20 cellular contexts compared by ENCODE assay signal in genomic region chr9:135958485-135958884, GRCh38. TPM values are rescaled to one million over a fixed set of nuclear protein-coding genes. Genes with fewer than 3 reads are reported as not detected.
DNase-seq lines count a peak whose midpoint lies in the region; ATAC-seq and TF ChIP-seq lines count a peak whose summit lies in the region.
"Had no signal": no experiment of that assay in that cellular context is flagged by ENCODE, and none has a peak within 500 bp of the region (broad histone marks: within the 10 kb centered on the region; RNA-seq: fewer than 3 reads in every experiment).

No MANE protein-coding gene starts in this region.

- POLR2A ChIA-PET in CD4-positive, alpha-beta T cell (lab: Charles Lee) = interaction anchor here (0.5 kb wide), 1 partner anchor 768 kb away, joined by 4 read pairs; no protein-coding TSS in a partner anchor

- H3K27ac ChIP-seq in CD4-positive, alpha-beta T cell (ENCODE audit: low read depth, low read length) = no peak overlapping the region
- no peak overlapping the region for H3K27ac ChIP-seq in trophoblast cell (ENCODE audit: low read depth, low read length)
- H3K27ac ChIP-seq in testis = no peak overlapping the region
- H3K27ac ChIP-seq: ascending aorta, GM23248, lower lobe of right lung, pancreas had no signal

- H2AK5ac ChIP-seq in trophoblast cell (ENCODE audit: low read length) = no peak overlapping the region

- H3K27ac Mint-ChIP-seq in CD4-positive, alpha-beta T cell = peak overlapping the region; percentile 33
- peak overlapping the region in 1 of 3 donors; percentile 51 for H3K27ac Mint-ChIP-seq in IgD-negative memory B cell
- no peak overlapping the region for H3K27ac Mint-ChIP-seq in activated T-helper 2 cell treated with anti-CD3 and anti-CD28 coated beads, Interferon-gamma antibody, Interleukin-2, Interleukin-4, amounts not matched to agents 10 μg/mL and 5 μg/mL and 100 μg/mL, durations not matched to agents 14 hours and 24 hours and 36 hours
- H3K27ac Mint-ChIP-seq: activated CD4-positive, alpha-beta T cell treated with anti-CD3 and anti-CD28 coated beads for 36 hours had no signal

- no peaks in the 10 kb centered on the region for H3K27me3 Mint-ChIP-seq in CD4-positive, alpha-beta T cell
- no peaks in the 10 kb centered on the region for H3K27me3 Mint-ChIP-seq in IgD-negative memory B cell
- no peaks in the 10 kb centered on the region for H3K27me3 Mint-ChIP-seq in activated T-helper 2 cell treated with anti-CD3 and anti-CD28 coated beads, Interferon-gamma antibody, Interleukin-2, Interleukin-4, amounts not matched to agents 10 μg/mL and 5 μg/mL and 100 μg/mL, durations not matched to agents 14 hours and 24 hours and 36 hours (ENCODE audit: low read depth)
- H3K27me3 Mint-ChIP-seq: activated CD4-positive, alpha-beta T cell treated with anti-CD3 and anti-CD28 coated beads for 36 hours had no signal

- no peak for TF ChIP-seq CTCF in CD4-positive, alpha-beta T cell (IDR thresholded peaks at IDR 0.05)
- no peak for TF ChIP-seq CTCF in testis (IDR thresholded peaks at IDR 0.05)

- H3K36me3 ChIP-seq in trophoblast cell (ENCODE audit: control insufficient read depth in 1 of 2, insufficient read depth in 2 of 2, low read length in 2 of 2) = peaks cover 11 to 12% of the 10 kb centered on the region in 2 experiments
- no peaks in the 10 kb centered on the region for H3K36me3 ChIP-seq in testis (ENCODE audit: low read depth, missing control alignments)
- H3K36me3 ChIP-seq: pancreas had no signal

- peaks cover 10% of the 10 kb centered on the region for H3K79me2 ChIP-seq in trophoblast cell (ENCODE audit: control insufficient read depth, insufficient read depth, low read length, poor library complexity)

- peaks cover 6% of the 10 kb centered on the region for H3K79me1 ChIP-seq in trophoblast cell (ENCODE audit: low read length)

- no peak overlapping the region for H3K9ac ChIP-seq in trophoblast cell (ENCODE audit: low read length)
- H3K9ac ChIP-seq: GM23248 had no signal

- no CpG with 5 or more reads among the region's 12 CpGs for WGBS in trophoblast cell (ENCODE audit: extremely low coverage, insufficient coverage, insufficient read length)
- WGBS in testis, 2 donors = 80 to 85% methylated on average over 12 of the region's 12 CpGs

- peaks cover 16% of the 10 kb centered on the region for H3K36me3 Mint-ChIP-seq in CD4-positive, alpha-beta T cell (ENCODE audit: low read depth)
- no peaks in the 10 kb centered on the region for H3K36me3 Mint-ChIP-seq in IgD-negative memory B cell
- H3K36me3 Mint-ChIP-seq in activated T-helper 2 cell treated with anti-CD3 and anti-CD28 coated beads, Interferon-gamma antibody, Interleukin-2, Interleukin-4, amounts not matched to agents 10 μg/mL and 5 μg/mL and 100 μg/mL, durations not matched to agents 14 hours and 24 hours and 36 hours (ENCODE audit: low read depth) = peaks cover 8% of the 10 kb centered on the region

- no peak overlapping the region for H2BK5ac ChIP-seq in trophoblast cell (ENCODE audit: low read depth, low read length, poor library complexity)

- no peak overlapping the region for H3K14ac ChIP-seq in trophoblast cell (ENCODE audit: low read length)

- H3K4me2 ChIP-seq in trophoblast cell (ENCODE audit: low read length) = peak overlapping the region; percentile 10

- no peak overlapping the region for H2BK12ac ChIP-seq in trophoblast cell (ENCODE audit: low read length)

- no peak overlapping the region for H4K8ac ChIP-seq in trophoblast cell (ENCODE audit: low read depth, low read length)

- peak overlapping the region; percentile 65 for H3K4me3 Mint-ChIP-seq in CD4-positive, alpha-beta T cell
- H3K4me3 Mint-ChIP-seq in IgD-negative memory B cell = peak overlapping the region in 3 of 4 donors; percentile 8 to 90 (median 65)
- peak overlapping the region; percentile 33 for H3K4me3 Mint-ChIP-seq in activated T-helper 2 cell treated with anti-CD3 and anti-CD28 coated beads, Interferon-gamma antibody, Interleukin-2, Interleukin-4, amounts not matched to agents 10 μg/mL and 5 μg/mL and 100 μg/mL, durations not matched to agents 14 hours and 24 hours and 36 hours (ENCODE audit: low read depth)

- no peak overlapping the region for H2AFZ ChIP-seq in trophoblast cell (ENCODE audit: insufficient read depth, low read length, poor library complexity)
- H2AFZ ChIP-seq: GM23248 had no signal

- intact Hi-C loops in CD4-positive, alpha-beta T cell (cut with DNase I, micrococcal nuclease) = no loop called here
- intact Hi-C loops in activated T-helper 2 cell treated with anti-CD3 and anti-CD28 coated beads, Interferon-gamma antibody, Interleukin-2, Interleukin-4, amounts not matched to agents 10 μg/mL and 5 μg/mL and 100 μg/mL, durations not matched to agents 14 hours and 24 hours and 36 hours (cut with micrococcal nuclease) = no loop called here
- intact Hi-C loops in testis (cut with DNase I; ENCODE audit: low total_unique reads) = no loop called here

- H3K23ac ChIP-seq in trophoblast cell (ENCODE audit: low read length) = no peak overlapping the region

- H3K9me3 ChIP-seq in CD4-positive, alpha-beta T cell (ENCODE audit: control insufficient read depth, low read length) = no peaks in the 10 kb centered on the region
- peaks cover 4% of the 10 kb centered on the region for H3K9me3 ChIP-seq in trophoblast cell (ENCODE audit: insufficient read depth, low read depth, low read length)
- no peaks in the 10 kb centered on the region for H3K9me3 ChIP-seq in testis
- H3K9me3 ChIP-seq: ascending aorta, BE2C, heart left ventricle, lower lobe of right lung, pancreas had no signal

- no peak for ATAC-seq in CD4-positive, alpha-beta T cell (ENCODE audit: poor library complexity)
- no peak for ATAC-seq in HG03378 (IDR thresholded peaks at IDR 0.05; ENCODE audit: unreplicated experiment)
- ATAC-seq: activated CD4-positive, alpha-beta T cell treated with anti-CD3 and anti-CD28 coated beads for 36 hours; lower lobe of right lung; pancreas had no signal

- H3K4me3 ChIP-seq in trophoblast cell (ENCODE audit: low read depth, low read length) (no peak overlapping the region), testis (no peak overlapping the region)
- H3K4me3 ChIP-seq: ascending aorta, GM23248, lower lobe of right lung, pancreas had no signal

- H2BK120ac ChIP-seq in trophoblast cell (ENCODE audit: insufficient read depth, low read length, poor library complexity) = no peak overlapping the region

- H3K4ac ChIP-seq in trophoblast cell (ENCODE audit: low read depth, low read length) = peak overlapping the region; percentile 64

- no peak for DNase-seq in CD4-positive, alpha-beta T cell
- DNase-seq in activated T-helper 2 cell treated with anti-CD3 and anti-CD28 coated beads, Interferon-gamma antibody, Interleukin-2, Interleukin-4, amounts not matched to agents 10 μg/mL and 5 μg/mL and 100 μg/mL, durations not matched to agents 14 hours and 24 hours and 36 hours (ENCODE audit: low spot score) = no peak
- DNase-seq in trophoblast cell = no peak
- no peak for DNase-seq in SW 1271 (lab: John Stamatoyannopoulos, UW)
- no peak for DNase-seq in testis
- DNase-seq: activated CD4-positive, alpha-beta T cell treated with anti-CD3 and anti-CD28 coated beads for 36 hours; activated CD8-positive, alpha-beta memory T cell treated with anti-CD3 and anti-CD28 coated beads, Interleukin-2, amount 50 U/mL, for 4 hours; activated gamma-delta T cell treated with Interleukin-2 at 50 U/mL for 16 hours; BE2C; DMS53; GM23248; lower lobe of right lung; NCI-H187 treated with DMSO at 0.1 percent for 48 hours; NK-92 treated with Interleukin-12 subunit alpha and Interleukin-12 subunit beta, amount 100 ng/mL, for 24 hours; pancreas; stimulated activated CD4-positive, alpha-beta T cell treated with anti-CD3 and anti-CD28 coated beads, Interleukin-2, amount 100 ng/mL, for 48 hours had no signal

- TF ChIP-seq POLR2A in testis (IDR thresholded peaks at IDR 0.05) = no peak

- H3K4me1 Mint-ChIP-seq in CD4-positive, alpha-beta T cell (ENCODE audit: low read depth) = peaks cover 27% of the 10 kb centered on the region
- peaks cover 11 to 13% (median 12%) of the 10 kb centered on the region in 3 donors for H3K4me1 Mint-ChIP-seq in IgD-negative memory B cell
- peaks cover 22% of the 10 kb centered on the region for H3K4me1 Mint-ChIP-seq in activated T-helper 2 cell treated with anti-CD3 and anti-CD28 coated beads, Interferon-gamma antibody, Interleukin-2, Interleukin-4, amounts not matched to agents 10 μg/mL and 5 μg/mL and 100 μg/mL, durations not matched to agents 14 hours and 24 hours and 36 hours (ENCODE audit: low read depth)

- H3K9me3 Mint-ChIP-seq in CD4-positive, alpha-beta T cell = no peaks in the 10 kb centered on the region
- H3K9me3 Mint-ChIP-seq in IgD-negative memory B cell = no peaks in the 10 kb centered on the region
- no peaks in the 10 kb centered on the region for H3K9me3 Mint-ChIP-seq in activated T-helper 2 cell treated with anti-CD3 and anti-CD28 coated beads, Interferon-gamma antibody, Interleukin-2, Interleukin-4, amounts not matched to agents 10 μg/mL and 5 μg/mL and 100 μg/mL, durations not matched to agents 14 hours and 24 hours and 36 hours

- H4K12ac ChIP-seq in trophoblast cell (ENCODE audit: low read depth, low read length) = no peak overlapping the region

- H3K4me1 ChIP-seq in trophoblast cell (ENCODE audit: control insufficient read depth in 1 of 2, insufficient read depth in 2 of 2, low read length in 2 of 2) = peaks cover 2 to 14% of the 10 kb centered on the region in 2 experiments
- peaks cover 11% of the 10 kb centered on the region for H3K4me1 ChIP-seq in testis

- CTCF ChIA-PET in CD4-positive, alpha-beta T cell (lab: Charles Lee) = interaction anchor here (1.5 kb wide), 1 partner anchor 165 kb away, joined by 3 read pairs; no protein-coding TSS in a partner anchor

- no peaks in the 10 kb centered on the region for H3K27me3 ChIP-seq in CD4-positive, alpha-beta T cell (ENCODE audit: control insufficient read depth, insufficient read depth, low read length)
- no peaks in the 10 kb centered on the region for H3K27me3 ChIP-seq in trophoblast cell (ENCODE audit: insufficient read depth, low read length)
- H3K27me3 ChIP-seq in testis = no peaks in the 10 kb centered on the region
- H3K27me3 ChIP-seq: ascending aorta, BE2C, heart left ventricle, pancreas had no signal

- H4K91ac ChIP-seq in trophoblast cell (ENCODE audit: low read depth, low read length) = no peak overlapping the region

- H3K18ac ChIP-seq in trophoblast cell (ENCODE audit: low read length) = no peak overlapping the region

RNA-seq across cellular contexts. Expression of gene UBAC1, which starts 2.7 kb away (rescaled TPM):
- 10 to 100 TPM; 16.4 to 19.6 TPM for total RNA-seq in CD4-positive, alpha-beta T cell
- polyA plus RNA-seq in IgD-negative memory B cell = 19.5 TPM
- 42.3 and 47.2 TPM in 2 replicates for total RNA-seq in activated T-helper 2 cell treated with anti-CD3 and anti-CD28 coated beads, Interferon-gamma antibody, Interleukin-2, Interleukin-4, amounts not matched to agents 10 μg/mL and 5 μg/mL and 100 μg/mL, durations not matched to agents 14 hours and 24 hours and 36 hours
- 40.1 and 42.3 TPM in 2 replicates for polyA plus RNA-seq in trophoblast cell (2013)
- total RNA-seq in testis = 10 to 100 TPM; 82.2 to 99.5 TPM
- polyA plus RNA-seq in testis (ENCODE audit: insufficient read depth, low read depth, low replicate concordance) = 92.5 TPM

RNA-seq across cellular contexts. Expression of gene CAMSAP1, which starts 51.1 kb away (rescaled TPM):
- total RNA-seq in CD4-positive, alpha-beta T cell = 10 to 100 TPM; 16.8 to 18.2 TPM
- polyA plus RNA-seq in IgD-negative memory B cell = 2.7 TPM
- 44.2 and 44.4 TPM in 2 replicates for total RNA-seq in activated T-helper 2 cell treated with anti-CD3 and anti-CD28 coated beads, Interferon-gamma antibody, Interleukin-2, Interleukin-4, amounts not matched to agents 10 μg/mL and 5 μg/mL and 100 μg/mL, durations not matched to agents 14 hours and 24 hours and 36 hours
- polyA plus RNA-seq in trophoblast cell (2013) = 19.7 and 20.9 TPM in 2 replicates
- 100 to 1,000 TPM in 1 of 2 donors, 10 to 100 TPM in 1; 93.7 to 102 TPM for total RNA-seq in testis
- polyA plus RNA-seq in testis (ENCODE audit: insufficient read depth, low read depth, low replicate concordance) = 44.1 TPM
